6 cellular contexts compared by ENCODE assay signal in the genomic region with DNA sequence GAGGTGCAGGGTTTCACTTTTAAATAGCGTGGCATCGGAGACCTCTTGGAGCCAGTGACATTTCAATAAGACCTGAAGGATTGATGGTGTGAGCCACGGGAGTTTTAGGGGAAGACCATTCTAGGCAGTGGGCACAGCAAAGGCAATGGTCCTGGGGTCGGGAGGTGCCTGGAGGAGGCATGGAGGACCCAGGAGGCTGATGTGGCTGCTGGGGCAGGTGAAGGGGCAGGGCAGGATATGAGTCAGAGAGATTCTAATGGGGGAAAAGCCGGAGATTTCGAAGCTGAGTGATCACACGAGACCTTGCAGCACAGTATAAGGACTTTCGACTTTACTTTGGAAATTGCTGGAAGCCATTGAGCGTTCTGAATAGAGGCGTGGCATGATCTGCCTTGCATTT.
"Had no signal": no experiment of that assay in that cellular context is flagged by ENCODE, and none has a peak within 500 bp of the region (broad histone marks: within the 10 kb centered on the region; RNA-seq: fewer than 3 reads in every experiment).

No MANE protein-coding gene starts in this region.

- H3K79me2 ChIP-seq: parathyroid adenoma had no signal

- H3K27ac ChIP-seq: breast epithelium, parathyroid adenoma, psoas muscle, right atrium auricular region, spleen, tibial nerve had no signal

- H3K9ac ChIP-seq: parathyroid adenoma had no signal

- H3K4me3 ChIP-seq: breast epithelium, psoas muscle, right atrium auricular region, spleen, tibial nerve had no signal

- H3K27me3 ChIP-seq: breast epithelium, right atrium auricular region, tibial nerve had no signal

- H2AFZ ChIP-seq: parathyroid adenoma had no signal

- DNase-seq: spleen had no signal

- H3K36me3 ChIP-seq: breast epithelium, right atrium auricular region, spleen, tibial nerve had no signal

- H3K9me3 ChIP-seq: breast epithelium, psoas muscle, right atrium auricular region, spleen, tibial nerve had no signal

- H3K4me1 ChIP-seq: breast epithelium, right atrium auricular region, tibial nerve had no signal
